In genomic region chr6:166419268-166419667, GRCh38 we compare ENCODE assay signal across 9 cellular contexts. TPM values are rescaled to one million over a fixed set of nuclear protein-coding genes. Genes with fewer than 3 reads are reported as not detected.
DNase-seq lines count a peak whose midpoint lies in the region; ATAC-seq and TF ChIP-seq lines count a peak whose summit lies in the region.
"Had no signal": no experiment of that assay in that cellular context is flagged by ENCODE, and none has a peak within 500 bp of the region (broad histone marks: within the 10 kb centered on the region; RNA-seq: fewer than 3 reads in every experiment).

No MANE protein-coding gene starts in this region.

- H3K9ac ChIP-seq in KMS-11 = peak overlapping the region; percentile 32; the same call in 1 of the 2 replicates

- DNase-seq in EL (peak; percentile 19), A673 (ENCODE audit: low spot score) (no peak), NCI-H2196 (lab: John Stamatoyannopoulos, UW; ENCODE audit: unreplicated experiment) (no peak)
- DNase-seq in activated T-helper 2 cell treated with anti-CD3 and anti-CD28 coated beads, Interferon-gamma antibody, Interleukin-2, Interleukin-4, amounts not matched to agents 10 μg/mL and 5 μg/mL and 100 μg/mL, durations not matched to agents 14 hours and 24 hours and 36 hours (ENCODE audit: low spot score) = peak; percentile 46
- peak; percentile 61 for DNase-seq in stimulated activated CD4-positive, alpha-beta T cell treated with anti-CD3 and anti-CD28 coated beads, Interleukin-4, amount 100 ng/mL, for 24 hours
- no peak for DNase-seq in effector CD8-positive, alpha-beta T cell (lab: John Stamatoyannopoulos, UW)

- peak overlapping the region; percentile 69 for H3K4me2 ChIP-seq in KMS-11

- H3K27me3 ChIP-seq in KMS-11 (ENCODE audit: insufficient read depth, low read depth) = no peaks in the 10 kb centered on the region
- H3K27me3 ChIP-seq in A673 (replicated peaks; ENCODE audit: insufficient read depth, low read depth, low read length, poor library complexity) = no peaks in the 10 kb centered on the region

- peak overlapping the region; percentile 78 for H3K27ac ChIP-seq in KMS-11
- no peak overlapping the region for H3K27ac ChIP-seq in A673 (ENCODE audit: low read depth, low read length, poor library complexity, severe bottlenecking)

- peak; percentile 96 for ATAC-seq in GM21717 (IDR thresholded peaks at IDR 0.05; ENCODE audit: unreplicated experiment)

- POLR2A ChIA-PET in A673 (lab: Charles Lee; ENCODE audit: low non-redundant PET) = no interaction called here

- peaks cover 52% of the 10 kb centered on the region for H3K4me1 ChIP-seq in KMS-11 (ENCODE audit: low read depth, poor library complexity, severe bottlenecking)
- no peaks in the 10 kb centered on the region for H3K4me1 ChIP-seq in A673 (ENCODE audit: insufficient read depth, low read length, poor library complexity, severe bottlenecking)

- BruUV-seq in A673 (replicated peaks; lab: Mats Ljungman, UMichigan) = no TSS peak

- H3K27me3 Mint-ChIP-seq in activated T-helper 2 cell treated with anti-CD3 and anti-CD28 coated beads, Interferon-gamma antibody, Interleukin-2, Interleukin-4, amounts not matched to agents 10 μg/mL and 5 μg/mL and 100 μg/mL, durations not matched to agents 14 hours and 24 hours and 36 hours (ENCODE audit: low read depth) = no peaks in the 10 kb centered on the region
- H3K27me3 Mint-ChIP-seq: dendritic cell treated with granulocyte-macrophage colony-stimulating factor and Interleukin-4, amounts not matched to agents 40 ng/mL and 50 ng/mL, for 4 days had no signal

- CTCF ChIA-PET in A673 (lab: Charles Lee) = no interaction called here

- no peak overlapping the region for H3K4me3 Mint-ChIP-seq in activated T-helper 2 cell treated with anti-CD3 and anti-CD28 coated beads, Interferon-gamma antibody, Interleukin-2, Interleukin-4, amounts not matched to agents 10 μg/mL and 5 μg/mL and 100 μg/mL, durations not matched to agents 14 hours and 24 hours and 36 hours (ENCODE audit: low read depth)
- H3K4me3 Mint-ChIP-seq: dendritic cell treated with granulocyte-macrophage colony-stimulating factor and Interleukin-4, amounts not matched to agents 40 ng/mL and 50 ng/mL, for 4 days had no signal

- no peak overlapping the region for H3K27ac Mint-ChIP-seq in activated T-helper 2 cell treated with anti-CD3 and anti-CD28 coated beads, Interferon-gamma antibody, Interleukin-2, Interleukin-4, amounts not matched to agents 10 μg/mL and 5 μg/mL and 100 μg/mL, durations not matched to agents 14 hours and 24 hours and 36 hours
- H3K27ac Mint-ChIP-seq: dendritic cell treated with granulocyte-macrophage colony-stimulating factor and Interleukin-4, amounts not matched to agents 40 ng/mL and 50 ng/mL, for 4 days had no signal

- peaks cover 20% of the 10 kb centered on the region for H3K36me3 Mint-ChIP-seq in activated T-helper 2 cell treated with anti-CD3 and anti-CD28 coated beads, Interferon-gamma antibody, Interleukin-2, Interleukin-4, amounts not matched to agents 10 μg/mL and 5 μg/mL and 100 μg/mL, durations not matched to agents 14 hours and 24 hours and 36 hours (ENCODE audit: low read depth)

- H3K36me3 ChIP-seq in KMS-11 (ENCODE audit: insufficient read depth) = no peaks in the 10 kb centered on the region
- no peaks in the 10 kb centered on the region for H3K36me3 ChIP-seq in A673 (ENCODE audit: insufficient read depth, low read length, poor library complexity, severe bottlenecking)

- intact Hi-C loops in activated T-helper 2 cell treated with anti-CD3 and anti-CD28 coated beads, Interferon-gamma antibody, Interleukin-2, Interleukin-4, amounts not matched to agents 10 μg/mL and 5 μg/mL and 100 μg/mL, durations not matched to agents 14 hours and 24 hours and 36 hours (cut with micrococcal nuclease) = no loop called here
- intact Hi-C loops in A673 (cut with micrococcal nuclease; ENCODE audit: unreplicated experiment) = no loop called here

- H3K79me2 ChIP-seq in KMS-11 (ENCODE audit: insufficient read depth, low read depth) = no peaks in the 10 kb centered on the region

- no peaks in the 10 kb centered on the region for H3K9me3 ChIP-seq in A673 (ENCODE audit: low read depth, low read length, poor library complexity, severe bottlenecking)

- peaks cover 18% of the 10 kb centered on the region for H3K9me3 Mint-ChIP-seq in activated T-helper 2 cell treated with anti-CD3 and anti-CD28 coated beads, Interferon-gamma antibody, Interleukin-2, Interleukin-4, amounts not matched to agents 10 μg/mL and 5 μg/mL and 100 μg/mL, durations not matched to agents 14 hours and 24 hours and 36 hours

- H2AFZ ChIP-seq in KMS-11 (ENCODE audit: low read depth) = peak overlapping the region; percentile 69

- no peaks in the 10 kb centered on the region for H4K20me1 ChIP-seq in KMS-11 (ENCODE audit: insufficient read depth)

- TF ChIP-seq CTCF in KMS-11 (conservative IDR thresholded peaks at IDR 0.05; ENCODE audit: low read depth, low read length) (no peak), A673 (conservative IDR thresholded peaks at IDR 0.05; ENCODE audit: low read depth, low read length) (no peak)

- H3K4me1 Mint-ChIP-seq in activated T-helper 2 cell treated with anti-CD3 and anti-CD28 coated beads, Interferon-gamma antibody, Interleukin-2, Interleukin-4, amounts not matched to agents 10 μg/mL and 5 μg/mL and 100 μg/mL, durations not matched to agents 14 hours and 24 hours and 36 hours (ENCODE audit: low read depth) = peaks cover 67% of the 10 kb centered on the region

- H3K4me3 ChIP-seq in KMS-11 (IDR thresholded peaks at IDR 0.05; ENCODE audit: insufficient read depth, low read depth, low read length) (no peak overlapping the region), A673 (ENCODE audit: low read depth, low read length, poor library complexity, severe bottlenecking) (no peak overlapping the region)

RNA-seq across cellular contexts. Expression of gene MPC1, which starts 36.5 kb away (rescaled TPM):
- total RNA-seq in activated T-helper 2 cell treated with anti-CD3 and anti-CD28 coated beads, Interferon-gamma antibody, Interleukin-2, Interleukin-4, amounts not matched to agents 10 μg/mL and 5 μg/mL and 100 μg/mL, durations not matched to agents 14 hours and 24 hours and 36 hours = 20.3 and 21.1 TPM in 2 replicates
- 34.9 and 35.9 TPM in 2 replicates for total RNA-seq in A673 (2021)

Comparison
In these comparisons a context has a peak if more than half of its experiments do, and no peak if none do; other contexts are left out.
1. DNase-seq: peak in EL (single experiment), activated T-helper 2 cell treated with anti-CD3 and anti-CD28 coated beads, Interferon-gamma antibody, Interleukin-2, Interleukin-4, amounts not matched to agents 10 μg/mL and 5 μg/mL and 100 μg/mL, durations not matched to agents 14 hours and 24 hours and 36 hours (single experiment) and stimulated activated CD4-positive, alpha-beta T cell treated with anti-CD3 and anti-CD28 coated beads, Interleukin-4, amount 100 ng/mL, for 24 hours (single experiment); none in effector CD8-positive, alpha-beta T cell (single experiment), A673 (single experiment) and NCI-H2196 (single experiment).